ENCODE assay signal across 13 cellular contexts in genomic region chr9:121582641-121583040, GRCh38.
"Had no signal": no experiment of that assay in that cellular context is flagged by ENCODE, and none has a peak within 500 bp of the region (broad histone marks: within the 10 kb centered on the region; RNA-seq: fewer than 3 reads in every experiment).

No MANE protein-coding gene starts in this region.

- H3K4me3 Mint-ChIP-seq: activated CD4-positive, alpha-beta memory T cell treated with anti-CD3 and anti-CD28 coated beads, Interleukin-2, amount 10 ng/mL, durations not matched to agents 7 days and 5 days; activated T-cell treated with anti-CD3 and anti-CD28 coated beads, Interleukin-2, amount 50 U/mL, for 72 hours; effector memory CD8-positive, alpha-beta T cell; stimulated activated effector memory CD8-positive, alpha-beta T cell treated with anti-CD3 and anti-CD28 coated beads, Interleukin-12 subunit alpha, Interleukin-12 subunit beta, amount 100 ng/mL, for 72 hours had no signal

- DNase-seq: activated CD4-positive, alpha-beta memory T cell treated with anti-CD3 and anti-CD28 coated beads, Interleukin-2, amount 10 ng/mL, durations not matched to agents 7 days and 5 days; activated CD8-positive, alpha-beta memory T cell treated with anti-CD3 and anti-CD28 coated beads, Interleukin-2, amount 50 U/mL, for 4 hours; activated T-cell treated with anti-CD3 and anti-CD28 coated beads, Interleukin-2, amount 50 U/mL, for 72 hours; aorta; effector memory CD8-positive, alpha-beta T cell; hippocampal formation; kidney glomerular epithelial cell; right cardiac atrium; T-helper 9 cell had no signal

- H3K9me3 Mint-ChIP-seq: activated CD4-positive, alpha-beta memory T cell treated with anti-CD3 and anti-CD28 coated beads, Interleukin-2, amount 10 ng/mL, durations not matched to agents 7 days and 5 days; activated T-cell treated with anti-CD3 and anti-CD28 coated beads, Interleukin-2, amount 50 U/mL, for 72 hours; effector memory CD8-positive, alpha-beta T cell; stimulated activated effector memory CD8-positive, alpha-beta T cell treated with anti-CD3 and anti-CD28 coated beads, Interleukin-12 subunit alpha, Interleukin-12 subunit beta, amount 100 ng/mL, for 72 hours had no signal

- ATAC-seq: activated T-cell treated with anti-CD3 and anti-CD28 coated beads, Interleukin-2, amount 50 U/mL, for 72 hours; effector memory CD8-positive, alpha-beta T cell; right cardiac atrium; stimulated activated effector memory CD8-positive, alpha-beta T cell treated with anti-CD3 and anti-CD28 coated beads, Interleukin-12 subunit alpha, Interleukin-12 subunit beta, amount 100 ng/mL, for 72 hours had no signal

- H3K9me3 ChIP-seq: tibial nerve had no signal

- H3K36me3 ChIP-seq: tibial nerve had no signal

- H3K4me1 Mint-ChIP-seq: activated CD4-positive, alpha-beta memory T cell treated with anti-CD3 and anti-CD28 coated beads, Interleukin-2, amount 10 ng/mL, durations not matched to agents 7 days and 5 days had no signal

- H3K27ac ChIP-seq: coronary artery, tibial nerve, VCaP had no signal

- H3K36me3 Mint-ChIP-seq: stimulated activated effector memory CD8-positive, alpha-beta T cell treated with anti-CD3 and anti-CD28 coated beads, Interleukin-12 subunit alpha, Interleukin-12 subunit beta, amount 100 ng/mL, for 72 hours had no signal

- H3K4me3 ChIP-seq: coronary artery, tibial nerve had no signal

- H3K27ac Mint-ChIP-seq: activated CD4-positive, alpha-beta memory T cell treated with anti-CD3 and anti-CD28 coated beads, Interleukin-2, amount 10 ng/mL, durations not matched to agents 7 days and 5 days; activated T-cell treated with anti-CD3 and anti-CD28 coated beads, Interleukin-2, amount 50 U/mL, for 72 hours; effector memory CD8-positive, alpha-beta T cell; stimulated activated effector memory CD8-positive, alpha-beta T cell treated with anti-CD3 and anti-CD28 coated beads, Interleukin-12 subunit alpha, Interleukin-12 subunit beta, amount 100 ng/mL, for 72 hours had no signal
